Comparison of ENCODE assay signal across 5 cellular contexts in the genomic region with DNA sequence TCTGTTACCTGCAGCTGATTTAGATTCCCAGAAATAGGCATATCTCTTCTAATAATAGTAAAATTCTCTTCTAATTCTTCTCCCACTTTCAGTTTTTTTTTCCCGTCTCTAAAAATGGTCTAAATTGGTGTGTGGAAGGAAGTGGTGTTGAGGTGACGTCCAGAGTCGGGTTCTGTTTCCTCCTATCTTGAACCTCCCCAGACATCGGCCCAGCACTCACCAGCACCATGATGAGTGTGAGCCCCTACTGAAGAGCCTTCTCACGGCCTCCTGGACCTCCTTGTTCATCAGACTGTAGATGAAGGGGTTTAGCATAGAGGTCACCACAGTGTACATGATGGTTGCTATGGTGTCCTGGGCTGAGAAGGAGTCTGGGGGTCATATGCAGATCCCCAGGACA. TPM values are rescaled to one million over a fixed set of nuclear protein-coding genes. Genes with fewer than 3 reads are reported as not detected.
"Had no signal": no experiment of that assay in that cellular context is flagged by ENCODE, and none has a peak within 500 bp of the region (broad histone marks: within the 10 kb centered on the region; RNA-seq: fewer than 3 reads in every experiment).

No MANE protein-coding gene starts in this region.

RNA-seq across cellular contexts. Expression of a gene that starts 53.5 kb away (rescaled TPM):
- total RNA-seq: astrocyte, kidney epithelial cell, SK-MEL-5, urinary bladder had no signal
- polyA plus RNA-seq: immature natural killer cell had no signal
